Comparison of ENCODE assay signal across 18 cellular contexts in the genomic region with DNA sequence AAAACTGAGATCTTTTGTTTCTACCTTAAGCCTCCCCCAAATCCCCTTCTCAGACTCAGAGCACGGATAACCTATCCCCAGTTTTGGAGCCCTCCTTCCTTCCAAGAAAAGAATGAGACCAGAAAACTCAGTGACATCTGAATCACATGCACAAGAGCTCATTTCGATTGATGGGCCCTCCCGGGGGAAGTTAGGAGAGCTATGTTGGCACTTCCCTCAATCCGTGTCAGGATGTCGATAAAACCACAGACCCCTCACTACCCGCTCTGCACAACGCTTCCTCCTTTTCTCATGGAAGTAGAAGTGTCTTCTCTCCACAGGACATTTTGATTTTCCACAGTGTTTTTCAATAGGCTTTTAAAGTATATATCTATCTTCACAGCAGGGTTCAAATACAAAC.
DNase-seq lines count a peak whose midpoint lies in the region; ATAC-seq and TF ChIP-seq lines count a peak whose summit lies in the region.
"Had no signal": no experiment of that assay in that cellular context is flagged by ENCODE, and none has a peak within 500 bp of the region (broad histone marks: within the 10 kb centered on the region; RNA-seq: fewer than 3 reads in every experiment).

No MANE protein-coding gene starts in this region.

- H3K9ac ChIP-seq in trophoblast cell (ENCODE audit: low read length) = no peak overlapping the region
- H3K9ac ChIP-seq: GM23248 had no signal

- no CpG with 5 or more reads among the region's 7 CpGs for WGBS in trophoblast cell (ENCODE audit: extremely low coverage, insufficient coverage, insufficient read length)

- intact Hi-C loops in Caco-2 (cut with micrococcal nuclease; ENCODE audit: unreplicated experiment) = loop anchor here (5.0 to 10.0 kb wide), 3 partner anchors 123 to 730 kb away; no protein-coding TSS in a partner anchor
- intact Hi-C loops in breast epithelium (cut with DNase I; ENCODE audit: low total_unique reads) = no loop called here

- no peak overlapping the region for H3K23ac ChIP-seq in trophoblast cell (ENCODE audit: low read length)

- no peak overlapping the region for H4K12ac ChIP-seq in trophoblast cell (ENCODE audit: low read depth, low read length)

- H3K27me3 ChIP-seq in Caco-2 (replicated peaks; ENCODE audit: control insufficient read depth, insufficient read depth, low read length) (no peaks in the 10 kb centered on the region), trophoblast cell (ENCODE audit: insufficient read depth, low read length) (no peaks in the 10 kb centered on the region), breast epithelium (no peaks in the 10 kb centered on the region)

- POLR2A ChIA-PET in Caco-2 (lab: Charles Lee) = no interaction called here

- H3K36me3 ChIP-seq in Caco-2 (ENCODE audit: control insufficient read depth, insufficient read depth, low read length) = no peaks in the 10 kb centered on the region
- no peaks in the 10 kb centered on the region for H3K36me3 ChIP-seq in trophoblast cell (ENCODE audit: control insufficient read depth in 1 of 2, insufficient read depth in 2 of 2, low read length in 2 of 2)
- H3K36me3 ChIP-seq in breast epithelium = no peaks in the 10 kb centered on the region
- H3K36me3 ChIP-seq: neutrophil, right lobe of liver had no signal

- H3K9me3 ChIP-seq in Caco-2 = no peaks in the 10 kb centered on the region
- H3K9me3 ChIP-seq in trophoblast cell (ENCODE audit: insufficient read depth, low read depth, low read length) = no peaks in the 10 kb centered on the region
- H3K9me3 ChIP-seq in breast epithelium = no peaks in the 10 kb centered on the region
- H3K9me3 ChIP-seq: neutrophil, right lobe of liver had no signal

- peak overlapping the region; percentile 78 for H2BK12ac ChIP-seq in trophoblast cell (ENCODE audit: low read length)

- H3K9me3 Mint-ChIP-seq in Caco-2 (ENCODE audit: unreplicated experiment) = peaks cover 14% of the 10 kb centered on the region
- H3K9me3 Mint-ChIP-seq: activated CD4-positive, alpha-beta memory T cell treated with anti-CD3 and anti-CD28 coated beads, Interleukin-2, amount 10 ng/mL, durations not matched to agents 7 days and 5 days; activated naive CD8-positive, alpha-beta T cell treated with anti-CD3 and anti-CD28 coated beads, Interleukin-2, amount 50 U/mL, for 24 hours; central memory CD8-positive, alpha-beta T cell had no signal

- H4K8ac ChIP-seq in trophoblast cell (ENCODE audit: low read depth, low read length) = no peak overlapping the region

- DNase-seq in Caco-2 = no peak
- peak; percentile 44 for DNase-seq in NB4 (ENCODE audit: low read depth)
- DNase-seq in trophoblast cell = no peak
- no peak for DNase-seq in mucosa of gallbladder (ENCODE audit: low spot score)
- no peak for DNase-seq in breast epithelium (ENCODE audit: low spot score in 2 of 2)
- DNase-seq in activated CD8-positive, alpha-beta memory T cell treated with anti-CD3 and anti-CD28 coated beads for 24 hours = no peak
- DNase-seq: activated CD4-positive, alpha-beta memory T cell treated with anti-CD3 and anti-CD28 coated beads, Interleukin-2, amount 10 ng/mL, durations not matched to agents 7 days and 5 days; effector memory CD4-positive, alpha-beta T cell; kidney; right lobe of liver; SW 1271 had no signal

- H3K4ac ChIP-seq in trophoblast cell (ENCODE audit: low read depth, low read length) = no peak overlapping the region

- H3K79me2 ChIP-seq in trophoblast cell (ENCODE audit: control insufficient read depth, insufficient read depth, low read length, poor library complexity) = no peaks in the 10 kb centered on the region

- H2AK5ac ChIP-seq in trophoblast cell (ENCODE audit: low read length) = no peak overlapping the region

- no peak overlapping the region for H3K14ac ChIP-seq in trophoblast cell (ENCODE audit: low read length)

- H3K4me1 ChIP-seq in Caco-2 = peaks cover 16% of the 10 kb centered on the region
- no peaks in the 10 kb centered on the region for H3K4me1 ChIP-seq in trophoblast cell (ENCODE audit: control insufficient read depth in 1 of 2, insufficient read depth in 2 of 2, low read length in 2 of 2)
- no peaks in the 10 kb centered on the region for H3K4me1 ChIP-seq in breast epithelium
- H3K4me1 ChIP-seq: right lobe of liver had no signal

- peaks cover 35% of the 10 kb centered on the region for H3K4me1 Mint-ChIP-seq in Caco-2 (ENCODE audit: low read depth, unreplicated experiment)
- H3K4me1 Mint-ChIP-seq: activated CD4-positive, alpha-beta memory T cell treated with anti-CD3 and anti-CD28 coated beads, Interleukin-2, amount 10 ng/mL, durations not matched to agents 7 days and 5 days; central memory CD8-positive, alpha-beta T cell had no signal

- no peak overlapping the region for H3K4me3 ChIP-seq in Caco-2 (ENCODE audit: low read depth, low read length)
- H3K4me3 ChIP-seq in NB4 (ENCODE audit: low read depth, low read length) = no peak overlapping the region
- H3K4me3 ChIP-seq in trophoblast cell (ENCODE audit: low read depth, low read length) = no peak overlapping the region
- H3K4me3 ChIP-seq in breast epithelium = no peak overlapping the region
- H3K4me3 ChIP-seq: GM23248, right lobe of liver had no signal

- no peak overlapping the region for H3K4me2 ChIP-seq in trophoblast cell (ENCODE audit: low read length)

- H4K91ac ChIP-seq in trophoblast cell (ENCODE audit: low read depth, low read length) = peak overlapping the region; percentile 65

- peak overlapping the region; percentile 23 for H3K4me3 Mint-ChIP-seq in Caco-2 (ENCODE audit: unreplicated experiment)
- H3K4me3 Mint-ChIP-seq: activated CD4-positive, alpha-beta memory T cell treated with anti-CD3 and anti-CD28 coated beads, Interleukin-2, amount 10 ng/mL, durations not matched to agents 7 days and 5 days; activated naive CD8-positive, alpha-beta T cell treated with anti-CD3 and anti-CD28 coated beads, Interleukin-2, amount 50 U/mL, for 24 hours; central memory CD8-positive, alpha-beta T cell had no signal

- ATAC-seq in HG03025 (IDR thresholded peaks at IDR 0.05; ENCODE audit: low FRiP score, unreplicated experiment) = no peak
- ATAC-seq: activated naive CD8-positive, alpha-beta T cell treated with anti-CD3 and anti-CD28 coated beads, Interleukin-2, amount 50 U/mL, for 24 hours had no signal

- H3K27ac ChIP-seq in angular gyrus (ENCODE audit: low read depth, low read length) = peak overlapping the region; percentile 7
- no peak overlapping the region for H3K27ac ChIP-seq in trophoblast cell (ENCODE audit: low read depth, low read length)
- H3K27ac ChIP-seq in breast epithelium = no peak overlapping the region
- H3K27ac ChIP-seq: GM23248, neutrophil, right lobe of liver, VCaP had no signal

- peak overlapping the region; percentile 17 for H3K27ac Mint-ChIP-seq in Caco-2 (ENCODE audit: unreplicated experiment)
- H3K27ac Mint-ChIP-seq: activated CD4-positive, alpha-beta memory T cell treated with anti-CD3 and anti-CD28 coated beads, Interleukin-2, amount 10 ng/mL, durations not matched to agents 7 days and 5 days; activated naive CD8-positive, alpha-beta T cell treated with anti-CD3 and anti-CD28 coated beads, Interleukin-2, amount 50 U/mL, for 24 hours had no signal

- H3K36me3 Mint-ChIP-seq in Caco-2 (ENCODE audit: insufficient read depth, unreplicated experiment) = no peaks in the 10 kb centered on the region

- H2AFZ ChIP-seq in trophoblast cell (ENCODE audit: insufficient read depth, low read length, poor library complexity) = no peak overlapping the region
- H2AFZ ChIP-seq: GM23248 had no signal

- no peaks in the 10 kb centered on the region for H3K27me3 Mint-ChIP-seq in Caco-2 (ENCODE audit: insufficient read depth, unreplicated experiment)

- TF ChIP-seq POLR2A in NB4 (IDR thresholded peaks at IDR 0.05; ENCODE audit: extremely low read depth, insufficient read length) = no peak
- TF ChIP-seq POLR2A in breast epithelium (IDR thresholded peaks at IDR 0.05) = no peak

- no TSS peak for BruUV-seq in Caco-2 (replicated peaks; lab: Mats Ljungman, UMichigan)

- no peak overlapping the region for H3K18ac ChIP-seq in trophoblast cell (ENCODE audit: low read length)

- peak overlapping the region; percentile 28 for H2BK120ac ChIP-seq in trophoblast cell (ENCODE audit: insufficient read depth, low read length, poor library complexity)

- TF ChIP-seq CTCF in Caco-2 (IDR thresholded peaks at IDR 0.05; ENCODE audit: insufficient read depth in 1 of 2, low read depth in 1 of 2, low read length in 1 of 2, severe bottlenecking in 1 of 2, unreplicated experiment in 1 of 2) = no peak
- TF ChIP-seq CTCF in NB4 (IDR thresholded peaks at IDR 0.05; ENCODE audit: low read depth, low read length) = no peak
- no peak for TF ChIP-seq CTCF in breast epithelium (IDR thresholded peaks at IDR 0.05)

- H3K79me1 ChIP-seq in trophoblast cell (ENCODE audit: low read length) = peaks cover 7% of the 10 kb centered on the region

- no peak overlapping the region for H2BK5ac ChIP-seq in trophoblast cell (ENCODE audit: low read depth, low read length, poor library complexity)

- CTCF ChIA-PET in Caco-2 (lab: Charles Lee) = no interaction called here
